Comparison of ENCODE assay signal across 1 cellular context in the genomic region with DNA sequence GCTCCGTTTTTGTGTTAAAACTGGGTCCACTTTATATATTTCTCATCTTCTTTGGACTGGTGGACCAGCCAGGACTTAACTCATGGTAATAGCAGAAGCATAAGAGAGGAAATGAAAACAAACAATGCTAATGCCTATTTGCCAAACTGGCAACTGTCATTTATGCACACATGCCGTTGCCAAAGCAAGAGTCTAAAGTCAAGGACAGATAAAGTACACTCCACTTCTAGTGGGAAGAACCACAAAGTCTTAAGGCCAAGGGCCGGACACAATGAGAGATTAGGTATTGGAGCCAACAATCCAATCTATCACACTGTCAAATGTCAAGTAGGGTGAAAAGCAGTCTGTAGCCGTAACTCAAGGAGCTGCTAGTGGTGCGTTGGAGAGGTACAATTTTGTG.
A peak's percentile ranks its signal among the peaks of the same experiment; 100 is the strongest.
TF ChIP-seq lines count a peak whose summit lies in the region.

No MANE protein-coding gene starts in this region.

TF ChIP-seq in HepG2, 621 proteins besides CTCF, POLR2A, EP300 and RAD21 (continued from another document):
- no peak for TF ChIP-seq DZIP1 (CRISPR knock-in tag; IDR thresholded peaks at IDR 0.05)
- peak; percentile 60; the same call in 1 of the 2 replicates for TF ChIP-seq FOXP4 (CRISPR knock-in tag; IDR thresholded peaks at IDR 0.05)
- 0 out of 2 replicates have a peak, but pooled peaks have one; percentile 33 for TF ChIP-seq ARID3A (IDR thresholded peaks at IDR 0.05; ENCODE audit: low read depth, low read length)
- TF ChIP-seq DPF2 (CRISPR knock-in tag; IDR thresholded peaks at IDR 0.05; ENCODE audit: borderline replicate concordance, low read depth) = 0 out of 2 replicates have a peak, but pooled peaks have one; percentile 28
- TF ChIP-seq FOXA1 (IDR thresholded peaks at IDR 0.05) = no peak
- TF ChIP-seq FOXA1 (CRISPR knock-in tag; IDR thresholded peaks at IDR 0.05) = peak; percentile 49
- TF ChIP-seq ZNF563 (CRISPR knock-in tag; IDR thresholded peaks at IDR 0.05) = no peak
- no peak for TF ChIP-seq ELF3 (CRISPR knock-in tag; IDR thresholded peaks at IDR 0.05)
- peak; percentile 46; the same call in 1 of the 2 replicates for TF ChIP-seq ZMYM4 (CRISPR knock-in tag; IDR thresholded peaks at IDR 0.05)
- no peak for TF ChIP-seq PPARG (CRISPR knock-in tag; conservative IDR thresholded peaks at IDR 0.05)
- TF ChIP-seq ZNF354B (CRISPR knock-in tag; IDR thresholded peaks at IDR 0.05) = no peak
- TF ChIP-seq, protein P1, sequence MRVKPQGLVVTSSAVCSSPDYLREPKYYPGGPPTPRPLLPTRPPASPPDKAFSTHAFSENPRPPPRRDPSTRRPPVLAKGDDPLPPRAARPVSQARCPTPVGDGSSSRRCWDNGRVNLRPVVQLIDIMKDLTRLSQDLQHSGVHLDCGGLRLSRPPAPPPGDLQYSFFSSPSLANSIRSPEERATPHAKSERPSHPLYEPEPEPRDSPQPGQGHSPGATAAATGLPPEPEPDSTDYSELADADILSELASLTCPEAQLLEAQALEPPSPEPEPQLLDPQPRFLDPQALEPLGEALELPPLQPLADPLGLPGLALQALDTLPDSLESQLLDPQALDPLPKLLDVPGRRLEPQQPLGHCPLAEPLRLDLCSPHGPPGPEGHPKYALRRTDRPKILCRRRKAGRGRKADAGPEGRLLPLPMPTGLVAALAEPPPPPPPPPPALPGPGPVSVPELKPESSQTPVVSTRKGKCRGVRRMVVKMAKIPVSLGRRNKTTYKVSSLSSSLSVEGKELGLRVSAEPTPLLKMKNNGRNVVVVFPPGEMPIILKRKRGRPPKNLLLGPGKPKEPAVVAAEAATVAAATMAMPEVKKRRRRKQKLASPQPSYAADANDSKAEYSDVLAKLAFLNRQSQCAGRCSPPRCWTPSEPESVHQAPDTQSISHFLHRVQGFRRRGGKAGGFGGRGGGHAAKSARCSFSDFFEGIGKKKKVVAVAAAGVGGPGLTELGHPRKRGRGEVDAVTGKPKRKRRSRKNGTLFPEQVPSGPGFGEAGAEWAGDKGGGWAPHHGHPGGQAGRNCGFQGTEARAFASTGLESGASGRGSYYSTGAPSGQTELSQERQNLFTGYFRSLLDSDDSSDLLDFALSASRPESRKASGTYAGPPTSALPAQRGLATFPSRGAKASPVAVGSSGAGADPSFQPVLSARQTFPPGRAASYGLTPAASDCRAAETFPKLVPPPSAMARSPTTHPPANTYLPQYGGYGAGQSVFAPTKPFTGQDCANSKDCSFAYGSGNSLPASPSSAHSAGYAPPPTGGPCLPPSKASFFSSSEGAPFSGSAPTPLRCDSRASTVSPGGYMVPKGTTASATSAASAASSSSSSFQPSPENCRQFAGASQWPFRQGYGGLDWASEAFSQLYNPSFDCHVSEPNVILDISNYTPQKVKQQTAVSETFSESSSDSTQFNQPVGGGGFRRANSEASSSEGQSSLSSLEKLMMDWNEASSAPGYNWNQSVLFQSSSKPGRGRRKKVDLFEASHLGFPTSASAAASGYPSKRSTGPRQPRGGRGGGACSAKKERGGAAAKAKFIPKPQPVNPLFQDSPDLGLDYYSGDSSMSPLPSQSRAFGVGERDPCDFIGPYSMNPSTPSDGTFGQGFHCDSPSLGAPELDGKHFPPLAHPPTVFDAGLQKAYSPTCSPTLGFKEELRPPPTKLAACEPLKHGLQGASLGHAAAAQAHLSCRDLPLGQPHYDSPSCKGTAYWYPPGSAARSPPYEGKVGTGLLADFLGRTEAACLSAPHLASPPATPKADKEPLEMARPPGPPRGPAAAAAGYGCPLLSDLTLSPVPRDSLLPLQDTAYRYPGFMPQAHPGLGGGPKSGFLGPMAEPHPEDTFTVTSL (CRISPR knock-in tag; IDR thresholded peaks at IDR 0.05; ENCODE audit: borderline replicate concordance) = peak; percentile 58; the same call in 1 of the 2 replicates
- no peak for TF ChIP-seq ZNF513 (CRISPR knock-in tag; conservative IDR thresholded peaks at IDR 0.05)
- TF ChIP-seq ZNF644 (CRISPR knock-in tag; IDR thresholded peaks at IDR 0.05; ENCODE audit: low read depth) = peak; percentile 56; the same call in 1 of the 2 replicates
- TF ChIP-seq ZNF570 (CRISPR knock-in tag; IDR thresholded peaks at IDR 0.05; ENCODE audit: borderline replicate concordance) = no peak
- 0 out of 2 replicates have a peak, but pooled peaks have one; percentile 20 for TF ChIP-seq NR2F6 (IDR thresholded peaks at IDR 0.05)
- no peak for TF ChIP-seq NR2F6 (CRISPR knock-in tag; IDR thresholded peaks at IDR 0.05)
- no peak for TF ChIP-seq ZSCAN5A (CRISPR knock-in tag; IDR thresholded peaks at IDR 0.05; ENCODE audit: borderline replicate concordance)
- peak; percentile 44; the same call in 1 of the 2 replicates for TF ChIP-seq HMG20A (CRISPR knock-in tag; IDR thresholded peaks at IDR 0.05; ENCODE audit: borderline replicate concordance)
- TF ChIP-seq FOXP1 (IDR thresholded peaks at IDR 0.05) = no peak
- TF ChIP-seq FOXP1 (CRISPR knock-in tag; IDR thresholded peaks at IDR 0.05) = peak; percentile 68; the same call in 1 of the 2 replicates
- TF ChIP-seq TCF7 (IDR thresholded peaks at IDR 0.05; ENCODE audit: low read depth) = peak; percentile 36; the same call in 1 of the 2 replicates
- 0 out of 2 replicates have a peak, but pooled peaks have one; percentile 18 for TF ChIP-seq SAP130 (CRISPR knock-in tag; IDR thresholded peaks at IDR 0.05; ENCODE audit: low read depth)
- no peak for TF ChIP-seq MAZ (IDR thresholded peaks at IDR 0.05; ENCODE audit: borderline replicate concordance, low read depth, low read length)
- TF ChIP-seq MAZ (CRISPR knock-in tag; IDR thresholded peaks at IDR 0.05; ENCODE audit: low read depth) = no peak
